2 cellular contexts compared by ENCODE assay signal in the genomic region with DNA sequence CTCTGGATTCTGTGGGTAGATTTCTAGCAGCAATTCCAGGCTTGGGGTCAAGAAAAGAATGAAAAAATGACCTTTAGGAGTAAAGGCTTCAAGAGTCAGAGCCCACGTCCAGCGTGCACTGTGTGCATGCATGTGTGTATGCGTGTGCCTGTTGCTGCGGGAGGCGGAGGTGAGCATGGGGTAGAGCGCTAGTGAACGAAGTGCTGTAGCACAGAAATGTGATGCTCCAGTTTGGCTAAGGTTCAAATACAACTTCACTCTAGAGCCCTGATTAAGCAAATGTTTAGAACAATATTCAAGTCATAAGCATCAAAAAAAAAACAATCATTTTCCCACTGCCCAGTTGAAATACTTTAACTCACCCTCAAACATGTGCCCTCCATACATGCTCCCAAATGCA.
TF ChIP-seq lines count a peak whose summit lies in the region.

No MANE protein-coding gene starts in this region.

TF ChIP-seq in liver, 16 proteins besides CTCF, POLR2A, EP300 and RAD21:
- TF ChIP-seq NR2F2 (IDR thresholded peaks at IDR 0.05) (peak; percentile 39), JUND (IDR thresholded peaks at IDR 0.05) (no peak), EGR1 (IDR thresholded peaks at IDR 0.05; ENCODE audit: low read depth in 2 of 2) (no peak), HNF4G (IDR thresholded peaks at IDR 0.05) (no peak), ZBTB33 (IDR thresholded peaks at IDR 0.05) (no peak)
- TF ChIP-seq, protein P1, sequence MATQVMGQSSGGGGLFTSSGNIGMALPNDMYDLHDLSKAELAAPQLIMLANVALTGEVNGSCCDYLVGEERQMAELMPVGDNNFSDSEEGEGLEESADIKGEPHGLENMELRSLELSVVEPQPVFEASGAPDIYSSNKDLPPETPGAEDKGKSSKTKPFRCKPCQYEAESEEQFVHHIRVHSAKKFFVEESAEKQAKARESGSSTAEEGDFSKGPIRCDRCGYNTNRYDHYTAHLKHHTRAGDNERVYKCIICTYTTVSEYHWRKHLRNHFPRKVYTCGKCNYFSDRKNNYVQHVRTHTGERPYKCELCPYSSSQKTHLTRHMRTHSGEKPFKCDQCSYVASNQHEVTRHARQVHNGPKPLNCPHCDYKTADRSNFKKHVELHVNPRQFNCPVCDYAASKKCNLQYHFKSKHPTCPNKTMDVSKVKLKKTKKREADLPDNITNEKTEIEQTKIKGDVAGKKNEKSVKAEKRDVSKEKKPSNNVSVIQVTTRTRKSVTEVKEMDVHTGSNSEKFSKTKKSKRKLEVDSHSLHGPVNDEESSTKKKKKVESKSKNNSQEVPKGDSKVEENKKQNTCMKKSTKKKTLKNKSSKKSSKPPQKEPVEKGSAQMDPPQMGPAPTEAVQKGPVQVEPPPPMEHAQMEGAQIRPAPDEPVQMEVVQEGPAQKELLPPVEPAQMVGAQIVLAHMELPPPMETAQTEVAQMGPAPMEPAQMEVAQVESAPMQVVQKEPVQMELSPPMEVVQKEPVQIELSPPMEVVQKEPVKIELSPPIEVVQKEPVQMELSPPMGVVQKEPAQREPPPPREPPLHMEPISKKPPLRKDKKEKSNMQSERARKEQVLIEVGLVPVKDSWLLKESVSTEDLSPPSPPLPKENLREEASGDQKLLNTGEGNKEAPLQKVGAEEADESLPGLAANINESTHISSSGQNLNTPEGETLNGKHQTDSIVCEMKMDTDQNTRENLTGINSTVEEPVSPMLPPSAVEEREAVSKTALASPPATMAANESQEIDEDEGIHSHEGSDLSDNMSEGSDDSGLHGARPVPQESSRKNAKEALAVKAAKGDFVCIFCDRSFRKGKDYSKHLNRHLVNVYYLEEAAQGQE (IDR thresholded peaks at IDR 0.05) = no peak
TF ChIP-seq in liver: peak in this region for 1.

TF ChIP-seq in HepG2, 621 proteins besides CTCF, POLR2A, EP300 and RAD21:
- TF ChIP-seq RBFOX2 (IDR thresholded peaks at IDR 0.05; ENCODE audit: low read depth, low read length) = no peak
- TF ChIP-seq CHD2 (IDR thresholded peaks at IDR 0.05; ENCODE audit: low read depth, low read length) = no peak
- TF ChIP-seq NCOR1 (IDR thresholded peaks at IDR 0.05; ENCODE audit: borderline replicate concordance, low read length) = no peak
- no peak for TF ChIP-seq ZNF142 (CRISPR knock-in tag; IDR thresholded peaks at IDR 0.05)
- TF ChIP-seq KMT2A (CRISPR knock-in tag; IDR thresholded peaks at IDR 0.05) = no peak
- no peak for TF ChIP-seq DZIP1 (CRISPR knock-in tag; IDR thresholded peaks at IDR 0.05)
- TF ChIP-seq SNAPC5 (CRISPR knock-in tag; IDR thresholded peaks at IDR 0.05; ENCODE audit: borderline replicate concordance) = no peak
- TF ChIP-seq ZNF614 (CRISPR knock-in tag; IDR thresholded peaks at IDR 0.05; ENCODE audit: borderline replicate concordance) = no peak
- TF ChIP-seq HIVEP1 (CRISPR knock-in tag; IDR thresholded peaks at IDR 0.05) = no peak
- no peak for TF ChIP-seq ZNF652 (CRISPR knock-in tag; IDR thresholded peaks at IDR 0.05; ENCODE audit: borderline replicate concordance, low read depth)
- no peak for TF ChIP-seq SMARCE1 (IDR thresholded peaks at IDR 0.05; ENCODE audit: borderline replicate concordance)
- no peak for TF ChIP-seq ZNF326 (CRISPR knock-in tag; IDR thresholded peaks at IDR 0.05; ENCODE audit: borderline replicate concordance)
- TF ChIP-seq ZNF350 (CRISPR knock-in tag; IDR thresholded peaks at IDR 0.05; ENCODE audit: borderline replicate concordance, low read depth) = no peak
- no peak for TF ChIP-seq ZNF629 (CRISPR knock-in tag; conservative IDR thresholded peaks at IDR 0.05)
- TF ChIP-seq NFE2L1 (CRISPR knock-in tag; IDR thresholded peaks at IDR 0.05; ENCODE audit: borderline replicate concordance) = no peak
- no peak for TF ChIP-seq DR1 (CRISPR knock-in tag; IDR thresholded peaks at IDR 0.05)
- no peak for TF ChIP-seq ZBTB14 (CRISPR knock-in tag; IDR thresholded peaks at IDR 0.05)
